Comparison of ENCODE assay signal across 8 cellular contexts in genomic region chr13:50990540-50991506, GRCh38.
DNase-seq lines count a peak whose midpoint lies in the region; ATAC-seq and TF ChIP-seq lines count a peak whose summit lies in the region.

No MANE protein-coding gene starts in this region.

- in situ Hi-C loops in KBM-7 (cut with MboI; ENCODE audit: low pct_unique_long_range_greater_than_20kb, low sequenced_read_pairs): no loop called here

- peak overlapping the region; percentile 5 for H3K9ac ChIP-seq in Loucy (ENCODE audit: low read depth, low read length, poor library complexity, severe bottlenecking)

- no peaks in the 10 kb centered on the region for H3K79me2 ChIP-seq in Loucy (ENCODE audit: insufficient read depth, low read length)

- H3K36me3 ChIP-seq in Loucy (ENCODE audit: insufficient read depth, low read length): no peaks in the 10 kb centered on the region

- H2AFZ ChIP-seq in Loucy (ENCODE audit: low read length): no peak overlapping the region

- TF ChIP-seq CTCF in Loucy (conservative IDR thresholded peaks at IDR 0.05; ENCODE audit: low read length): no peak
- TF ChIP-seq CTCF in chondrocyte (IDR thresholded peaks at IDR 0.05): no peak
- no peak for TF ChIP-seq CTCF in mesothelial cell of epicardium (IDR thresholded peaks at IDR 0.05; ENCODE audit: unreplicated experiment)

- H4K20me1 ChIP-seq in Loucy (ENCODE audit: insufficient read depth, low read length, poor library complexity, severe bottlenecking): no peaks in the 10 kb centered on the region

- peaks cover 15% of the 10 kb centered on the region for H3K4me1 Mint-ChIP-seq in chondrocyte (ENCODE audit: low read depth)
- peaks cover 55% of the 10 kb centered on the region for H3K4me1 Mint-ChIP-seq in mesothelial cell of epicardium

- H3K9me3 ChIP-seq in Loucy (ENCODE audit: insufficient read depth, low read depth, low read length): no peaks in the 10 kb centered on the region

- H3K4me2 ChIP-seq in Loucy (ENCODE audit: low read depth, low read length, poor library complexity, severe bottlenecking): no peak overlapping the region

- no peaks in the 10 kb centered on the region for H3K27me3 ChIP-seq in Loucy (ENCODE audit: insufficient read depth, low read length, poor library complexity, severe bottlenecking)

- H3K4me3 Mint-ChIP-seq in chondrocyte (ENCODE audit: unreplicated experiment) (no peak overlapping the region), mesothelial cell of epicardium (peak overlapping the region; percentile 1)

- peaks cover 2% of the 10 kb centered on the region for H3K9me3 Mint-ChIP-seq in chondrocyte (ENCODE audit: low read depth)
- H3K9me3 Mint-ChIP-seq in mesothelial cell of epicardium: peaks cover 5% of the 10 kb centered on the region

- H3K4me3 ChIP-seq in Loucy (ENCODE audit: low read length, poor library complexity, severe bottlenecking): no peak overlapping the region

- DNase-seq in AG08396 (ENCODE audit: low spot score) (peak; percentile 77), chondrocyte (ENCODE audit: low spot score) (no peak), mesothelial cell of epicardium (ENCODE audit: low spot score in 2 of 2, unreplicated experiment in 2 of 2) (no peak), KBM-7 (no peak), COLO829 (ENCODE audit: low spot score) (no peak)

- no peaks in the 10 kb centered on the region for H3F3A ChIP-seq in Loucy (ENCODE audit: low read depth)

- H3K27ac Mint-ChIP-seq in chondrocyte (ENCODE audit: unreplicated experiment): peak overlapping the region; percentile 61
- H3K27ac Mint-ChIP-seq in mesothelial cell of epicardium: peak overlapping the region; percentile 69

- H3K9me2 ChIP-seq in Loucy (replicated peaks; ENCODE audit: low read depth, low read length): no peaks in the 10 kb centered on the region

- peaks cover 33% of the 10 kb centered on the region for H3K4me1 ChIP-seq in Loucy (ENCODE audit: insufficient read depth, low read length, poor library complexity, severe bottlenecking)

- H3K27me3 Mint-ChIP-seq in chondrocyte (ENCODE audit: low read depth) (no peaks in the 10 kb centered on the region), mesothelial cell of epicardium (ENCODE audit: low read depth) (peaks cover 4% of the 10 kb centered on the region)

- peaks cover 2% of the 10 kb centered on the region for H3K36me3 Mint-ChIP-seq in chondrocyte (ENCODE audit: low read depth)
- peaks cover 3% of the 10 kb centered on the region for H3K36me3 Mint-ChIP-seq in mesothelial cell of epicardium

- ATAC-seq in HG03439 (IDR thresholded peaks at IDR 0.05; ENCODE audit: unreplicated experiment) (no peak), GM21723 (IDR thresholded peaks at IDR 0.05; ENCODE audit: unreplicated experiment) (no peak)
